ENCODE assay signal across 26 cellular contexts in the genomic region with DNA sequence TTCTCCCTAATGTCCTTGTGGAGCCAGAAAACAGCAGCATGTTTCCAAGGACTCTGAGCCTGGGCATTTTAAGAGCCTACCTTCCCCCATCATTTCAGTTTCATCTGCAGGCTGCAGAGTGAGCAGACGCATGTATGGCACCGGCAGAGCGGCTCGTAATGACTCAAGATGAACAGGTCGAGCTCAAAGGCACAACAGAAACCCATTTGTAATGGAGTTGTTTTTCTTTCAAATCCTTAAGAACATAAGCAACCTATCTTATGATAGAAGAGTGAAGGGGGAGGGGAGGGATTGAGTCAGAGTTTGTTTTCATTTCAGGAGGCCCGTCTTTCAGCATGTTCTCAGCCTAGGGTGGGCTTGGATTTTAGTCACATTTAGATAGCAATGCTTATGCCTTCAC. TPM values are rescaled to one million over a fixed set of nuclear protein-coding genes. Genes with fewer than 3 reads are reported as not detected.
A peak's percentile ranks its signal among the peaks of the same experiment; 100 is the strongest.
DNase-seq lines count a peak whose midpoint lies in the region; ATAC-seq, FAIRE-seq and TF ChIP-seq lines count a peak whose summit lies in the region.
"Had no signal": no experiment of that assay in that cellular context is flagged by ENCODE, and none has a peak within 500 bp of the region (broad histone marks: within the 10 kb centered on the region; RNA-seq: fewer than 3 reads in every experiment).

No MANE protein-coding gene starts in this region.

- DNase-seq in A172 (ENCODE audit: low spot score) = peak; percentile 49
- peak; percentile 20 for DNase-seq in HTR-8/SVneo (ENCODE audit: insufficient read length, low spot score)
- peak; percentile 49 for DNase-seq in brain microvascular endothelial cell
- peak; percentile 12 for DNase-seq in kidney epithelial cell (ENCODE audit: low read depth)
- DNase-seq: activated CD4-positive, alpha-beta T cell treated with anti-CD3 and anti-CD28 coated beads, Interleukin-2, amount 10 ng/mL, durations not matched to agents 24 days and 14 days; activated naive CD4-positive, alpha-beta T cell treated with anti-CD3 and anti-CD28 coated beads for 36 hours; caudate nucleus; CD8-positive, alpha-beta T cell; GM23248; MM.1S; NCI-H187 treated with DMSO at 0.1 percent for 48 hours; NCI-H510A; T-helper 9 cell had no signal

- FAIRE-seq in HTR-8/SVneo (lab: Jason Lieb, UNC) = no peak
- FAIRE-seq: G401.6, GM12891 had no signal

- H3K4me3 ChIP-seq in brain microvascular endothelial cell (ENCODE audit: low read depth, low read length) (no peak overlapping the region), kidney epithelial cell (ENCODE audit: low read depth, low read length) (no peak overlapping the region)
- H3K4me3 ChIP-seq: gastroesophageal sphincter, GM23248, tibial nerve had no signal

- no peak for ATAC-seq in GM19023 (IDR thresholded peaks at IDR 0.05; ENCODE audit: unreplicated experiment)
- no peak for ATAC-seq in GM18867 (IDR thresholded peaks at IDR 0.05; ENCODE audit: unreplicated experiment)
- no peak for ATAC-seq in HG02885 (IDR thresholded peaks at IDR 0.05; ENCODE audit: poor library complexity, unreplicated experiment)
- ATAC-seq in HG02938 (IDR thresholded peaks at IDR 0.05; ENCODE audit: unreplicated experiment) = no peak
- ATAC-seq: CD8-positive, alpha-beta T cell; gastroesophageal sphincter; stimulated activated memory B cell treated with anti-CD40 and anti-IgM and Interleukin-4, amounts not matched to agents 10 μg/mL and 1 μg/mL and 100 μg/mL, for 72 hours had no signal

- no peak overlapping the region for H3K27ac ChIP-seq in brain microvascular endothelial cell
- H3K27ac ChIP-seq: gastroesophageal sphincter, GM23248, tibial nerve had no signal

- H3K36me3 ChIP-seq in brain microvascular endothelial cell (replicated peaks) (no peaks in the 10 kb centered on the region), kidney epithelial cell (ENCODE audit: control insufficient read depth, insufficient read depth, low read length) (no peaks in the 10 kb centered on the region)
- H3K36me3 ChIP-seq: gastroesophageal sphincter, tibial nerve had no signal

- peaks cover 8% of the 10 kb centered on the region for H3K27me3 ChIP-seq in brain microvascular endothelial cell (replicated peaks)
- H3K27me3 ChIP-seq in kidney epithelial cell (ENCODE audit: control insufficient read depth, insufficient read depth, low read length) = peaks cover 18% of the 10 kb centered on the region

- TF ChIP-seq CTCF in brain microvascular endothelial cell (IDR thresholded peaks at IDR 0.05; ENCODE audit: low read depth, low read length, missing control alignments) (no peak), kidney epithelial cell (IDR thresholded peaks at IDR 0.05; ENCODE audit: insufficient read depth, low read length, poor library complexity, severe bottlenecking) (no peak)

- in situ Hi-C loops in brain microvascular endothelial cell (cut with HindIII; ENCODE audit: low pct_ligation_motif_present, low sequenced_read_pairs) = no loop called here

RNA-seq across cellular contexts. Expression of gene CISTR, which starts 54.9 kb away (rescaled TPM):
- not detected in 2 replicates for total RNA-seq in A172 (2014; rRNA removed; shearing (Covaris generic))
- total RNA-seq in kidney epithelial cell = not detected in 2 replicates
- total RNA-seq: A673; activated CD4-positive, alpha-beta T cell treated with anti-CD3 and anti-CD28 coated beads, Interleukin-2, amount 10 ng/mL, durations not matched to agents 24 days and 14 days; activated naive CD4-positive, alpha-beta T cell treated with anti-CD3 and anti-CD28 coated beads for 36 hours; CD8-positive, alpha-beta T cell; GM23248; lower leg skin; myocyte; posterior vena cava; tibial nerve had no signal
